In genomic region chr17:59001158-59001814, GRCh38 we compare ENCODE assay signal across 8 cellular contexts.
A peak's percentile ranks its signal among the peaks of the same experiment; 100 is the strongest.
DNase-seq lines count a peak whose midpoint lies in the region; ATAC-seq and TF ChIP-seq lines count a peak whose summit lies in the region.

No MANE protein-coding gene starts in this region.

- H3K4me2 ChIP-seq in Karpas-422 (ENCODE audit: low read depth, low read length, poor library complexity, severe bottlenecking) = peak overlapping the region; percentile 71
- no peak overlapping the region for H3K4me2 ChIP-seq in trophoblast cell (ENCODE audit: low read length)

- intact Hi-C loops in esophagus squamous epithelium (cut with DNase I) = loop anchor here (10.0 kb wide), 2 partner anchors 296 to 476 kb away; no protein-coding TSS in a partner anchor
- intact Hi-C loops in upper lobe of right lung (cut with DNase I) = loop anchor here (10.0 kb wide), 1 partner anchor 286 kb away; no protein-coding TSS in a partner anchor

- H3K4me1 ChIP-seq in CD8-positive, alpha-beta memory T cell (ENCODE audit: insufficient read depth, low read length) = peaks cover 9% of the 10 kb centered on the region
- H3K4me1 ChIP-seq in Karpas-422 (ENCODE audit: low read length) (peaks cover 41% of the 10 kb centered on the region), esophagus squamous epithelium (peaks cover 0 to 3% (median 0%) of the 10 kb centered on the region in 3 donors), trophoblast cell (ENCODE audit: control insufficient read depth in 1 of 2, insufficient read depth in 2 of 2, low read length in 2 of 2) (peaks cover 0 to 2% of the 10 kb centered on the region in 2 experiments), upper lobe of right lung (peaks cover 4% of the 10 kb centered on the region)

- peak overlapping the region; percentile 80 to 98 (median 96) for H3K27ac Mint-ChIP-seq in CD8-positive, alpha-beta memory T cell

- no peak overlapping the region for H3K18ac ChIP-seq in trophoblast cell (ENCODE audit: low read length)

- TF ChIP-seq POLR2A in esophagus squamous epithelium (IDR thresholded peaks at IDR 0.05) = no peak

- no peak overlapping the region for H2BK120ac ChIP-seq in trophoblast cell (ENCODE audit: insufficient read depth, low read length, poor library complexity)

- peak overlapping the region; percentile 69 to 89 (median 87) for H3K4me3 Mint-ChIP-seq in CD8-positive, alpha-beta memory T cell

- CTCF ChIA-PET in CD8-positive, alpha-beta memory T cell (lab: Charles Lee) = no interaction called here

- WGBS in esophagus squamous epithelium, 2 donors = 48 to 69% methylated on average over 10 of the region's 10 CpGs
- no CpG with 5 or more reads among the region's 10 CpGs for WGBS in trophoblast cell (ENCODE audit: extremely low coverage, insufficient coverage, insufficient read length)

- H3K27me3 Mint-ChIP-seq in CD8-positive, alpha-beta memory T cell = no peaks in the 10 kb centered on the region

- no peak overlapping the region for H3K4ac ChIP-seq in trophoblast cell (ENCODE audit: low read depth, low read length)

- no peaks in the 10 kb centered on the region for H3K9me3 ChIP-seq in CD8-positive, alpha-beta memory T cell (ENCODE audit: low read length)
- H3K9me3 ChIP-seq in Karpas-422 (ENCODE audit: low read length) = no peaks in the 10 kb centered on the region
- H3K9me3 ChIP-seq in esophagus squamous epithelium = no peaks in the 10 kb centered on the region
- H3K9me3 ChIP-seq in trophoblast cell (ENCODE audit: insufficient read depth, low read depth, low read length) = no peaks in the 10 kb centered on the region
- H3K9me3 ChIP-seq in upper lobe of right lung = no peaks in the 10 kb centered on the region

- H4K8ac ChIP-seq in trophoblast cell (ENCODE audit: low read depth, low read length) = no peak overlapping the region

- no peaks in the 10 kb centered on the region for H3K79me1 ChIP-seq in trophoblast cell (ENCODE audit: low read length)

- POLR2A ChIA-PET in CD8-positive, alpha-beta memory T cell (lab: Charles Lee) = interaction anchor here (0.7 kb wide), 1 partner anchor 10 kb away, joined by 6 read pairs; no protein-coding TSS in a partner anchor

- H4K91ac ChIP-seq in trophoblast cell (ENCODE audit: low read depth, low read length) = no peak overlapping the region

- H3K36me3 ChIP-seq in CD8-positive, alpha-beta memory T cell (ENCODE audit: insufficient read depth, low read length) = peaks cover 6% of the 10 kb centered on the region
- H3K36me3 ChIP-seq in Karpas-422 (ENCODE audit: insufficient read depth, low read length) (peaks cover 15% of the 10 kb centered on the region; the same call in 1 of the 2 replicates), esophagus squamous epithelium (peaks cover 0 to 56% (median 7%) of the 10 kb centered on the region in 3 donors), trophoblast cell (ENCODE audit: control insufficient read depth in 1 of 2, insufficient read depth in 2 of 2, low read length in 2 of 2) (peaks cover 4% of the 10 kb centered on the region in 2 experiments), upper lobe of right lung (peaks cover 22% of the 10 kb centered on the region)

- H3K4me1 Mint-ChIP-seq in CD8-positive, alpha-beta memory T cell = peaks cover 13 to 19% (median 17%) of the 10 kb centered on the region in 3 donors

- ATAC-seq in GM21528 (IDR thresholded peaks at IDR 0.05; ENCODE audit: low FRiP score, unreplicated experiment) = peak; percentile 93
- peak; percentile 94 for ATAC-seq in upper lobe of right lung

- peak; percentile 49 to 80 (median 63) for DNase-seq in CD8-positive, alpha-beta memory T cell
- DNase-seq in Karpas-422 (peak; percentile 92), esophagus squamous epithelium (lab: John Stamatoyannopoulos, UW) (peak; percentile 38), trophoblast cell (peak; percentile 77 to 82), upper lobe of right lung (no peak), ecto neural progenitor cell (ENCODE audit: low spot score) (no peak)
- DNase-seq in activated CD8-positive, alpha-beta memory T cell treated with anti-CD3 and anti-CD28 coated beads for 4 hours (ENCODE audit: low read depth in 2 of 2) = peak; percentile 51 to 64

- no peak overlapping the region for H2BK12ac ChIP-seq in trophoblast cell (ENCODE audit: low read length)

- H3K4me3 ChIP-seq in CD8-positive, alpha-beta memory T cell (ENCODE audit: low read length) = peak overlapping the region; percentile 29
- H3K4me3 ChIP-seq in Karpas-422 (ENCODE audit: low read length) (peak overlapping the region; percentile 62), esophagus squamous epithelium (peak overlapping the region in 1 of 4 donors; percentile 25), trophoblast cell (ENCODE audit: low read depth, low read length) (no peak overlapping the region), upper lobe of right lung (peak overlapping the region; percentile 4)

- H2AK5ac ChIP-seq in trophoblast cell (ENCODE audit: low read length) = no peak overlapping the region

- H3K23ac ChIP-seq in trophoblast cell (ENCODE audit: low read length) = no peak overlapping the region

- no peak overlapping the region for H2BK5ac ChIP-seq in trophoblast cell (ENCODE audit: low read depth, low read length, poor library complexity)

- peaks cover 6 to 47% (median 21%) of the 10 kb centered on the region in 3 donors for H3K36me3 Mint-ChIP-seq in CD8-positive, alpha-beta memory T cell

- peak overlapping the region; percentile 66; the same call in 1 of the 2 replicates for H2AFZ ChIP-seq in Karpas-422 (ENCODE audit: low read length)
- H2AFZ ChIP-seq in trophoblast cell (ENCODE audit: insufficient read depth, low read length, poor library complexity) = no peak overlapping the region

- H3K79me2 ChIP-seq in Karpas-422 (ENCODE audit: low read length) (peaks cover 10% of the 10 kb centered on the region; the same call in 1 of the 2 replicates), trophoblast cell (ENCODE audit: control insufficient read depth, insufficient read depth, low read length, poor library complexity) (no peaks in the 10 kb centered on the region)

- no peaks in the 10 kb centered on the region for H3K9me3 Mint-ChIP-seq in CD8-positive, alpha-beta memory T cell

- no peaks in the 10 kb centered on the region for H4K20me1 ChIP-seq in Karpas-422 (ENCODE audit: insufficient read depth, low read depth, low read length)

- no peak for TF ChIP-seq CTCF in esophagus squamous epithelium (IDR thresholded peaks at IDR 0.05)
- no peak for TF ChIP-seq CTCF in upper lobe of right lung (IDR thresholded peaks at IDR 0.05)

- no peaks in the 10 kb centered on the region for H3K27me3 ChIP-seq in CD8-positive, alpha-beta memory T cell (ENCODE audit: insufficient read depth, low read length, poor library complexity, severe bottlenecking)
- no peaks in the 10 kb centered on the region for H3K27me3 ChIP-seq in Karpas-422 (ENCODE audit: low read length)
- no peaks in the 10 kb centered on the region for H3K27me3 ChIP-seq in esophagus squamous epithelium
- H3K27me3 ChIP-seq in trophoblast cell (ENCODE audit: insufficient read depth, low read length) = no peaks in the 10 kb centered on the region
- H3K27me3 ChIP-seq in upper lobe of right lung = no peaks in the 10 kb centered on the region

- peak overlapping the region; percentile 40 for H3K27ac ChIP-seq in CD8-positive, alpha-beta memory T cell (ENCODE audit: low read depth, low read length)
- H3K27ac ChIP-seq in Karpas-422 (ENCODE audit: low read length) (peak overlapping the region; percentile 85), esophagus squamous epithelium (peak overlapping the region in 1 of 4 donors; percentile 48), trophoblast cell (ENCODE audit: low read depth, low read length) (no peak overlapping the region), upper lobe of right lung (peak overlapping the region; percentile 49)

- peak overlapping the region; percentile 66 for H3K9ac ChIP-seq in Karpas-422 (ENCODE audit: low read length)
- H3K9ac ChIP-seq in trophoblast cell (ENCODE audit: low read length) = no peak overlapping the region

- no peak overlapping the region for H3K14ac ChIP-seq in trophoblast cell (ENCODE audit: low read length)

- H4K12ac ChIP-seq in trophoblast cell (ENCODE audit: low read depth, low read length) = no peak overlapping the region

- H3K9me2 ChIP-seq in Karpas-422 (replicated peaks; ENCODE audit: insufficient read depth, low read length) = no peaks in the 10 kb centered on the region

Comparison
In these comparisons a context has a peak if more than half of its experiments do, and no peak if none do; other contexts are left out.
1. DNase-seq: peak in CD8-positive, alpha-beta memory T cell (5 of 5), Karpas-422 (single experiment), activated CD8-positive, alpha-beta memory T cell treated with anti-CD3 and anti-CD28 coated beads for 4 hours (2 of 2), esophagus squamous epithelium (single experiment) and trophoblast cell (2 of 2); none in upper lobe of right lung (single experiment) and ecto neural progenitor cell (single experiment).